Comparison of ENCODE assay signal across 16 cellular contexts in genomic region chr5:181158869-181159268, GRCh38. TPM values are rescaled to one million over a fixed set of nuclear protein-coding genes. Genes with fewer than 3 reads are reported as not detected.
"Had no signal": no experiment of that assay in that cellular context is flagged by ENCODE, and none has a peak within 500 bp of the region (broad histone marks: within the 10 kb centered on the region; RNA-seq: fewer than 3 reads in every experiment).

No MANE protein-coding gene starts in this region.

- H3K36me3 ChIP-seq: adrenal gland, breast epithelium, spleen, thyroid gland had no signal

- H3K4me3 ChIP-seq: adrenal gland, breast epithelium, hepatocyte, thyroid gland had no signal

- H3K79me2 ChIP-seq: hepatocyte had no signal

- H3K27me3 ChIP-seq: adrenal gland, thyroid gland had no signal

- H3K4me1 ChIP-seq: adrenal gland, breast epithelium, thyroid gland had no signal

- H3K9me3 ChIP-seq: adrenal gland, breast epithelium, spleen, thyroid gland had no signal

- DNase-seq: cortex of kidney had no signal

- H2AFZ ChIP-seq: hepatocyte had no signal

- H3K27ac ChIP-seq: adrenal gland, hepatocyte, thyroid gland had no signal

- H3K4me2 ChIP-seq: hepatocyte had no signal

RNA-seq across cellular contexts. Expression of gene OR2V2, which starts 11.5 kb away (rescaled TPM):
- total RNA-seq: activated CD4-positive, alpha-beta T cell treated with anti-CD3 and anti-CD28 coated beads for 36 hours; activated naive CD4-positive, alpha-beta T cell treated with anti-CD3 and anti-CD28 coated beads, Interleukin-2, amount 50 U/mL, for 72 hours; adrenal gland; astrocyte; breast epithelium; glomerular endothelial cell; hepatocyte; lower leg skin; occipital lobe; posterior vena cava; spleen; subcutaneous adipose tissue; T-helper 2 cell treated with Interferon-gamma antibody and Interleukin-4, amounts not matched to agents 100 ng/mL and 5 ng/mL, for 36 hours; thyroid gland; urinary bladder had no signal
- polyA plus RNA-seq: adrenal gland, hepatocyte, spleen, urinary bladder had no signal

RNA-seq across cellular contexts. Expression of gene OR2V1, which starts 27.9 kb away (rescaled TPM):
- total RNA-seq: activated CD4-positive, alpha-beta T cell treated with anti-CD3 and anti-CD28 coated beads for 36 hours; activated naive CD4-positive, alpha-beta T cell treated with anti-CD3 and anti-CD28 coated beads, Interleukin-2, amount 50 U/mL, for 72 hours; adrenal gland; astrocyte; breast epithelium; glomerular endothelial cell; hepatocyte; lower leg skin; occipital lobe; posterior vena cava; spleen; subcutaneous adipose tissue; T-helper 2 cell treated with Interferon-gamma antibody and Interleukin-4, amounts not matched to agents 100 ng/mL and 5 ng/mL, for 36 hours; thyroid gland; urinary bladder had no signal
- polyA plus RNA-seq: adrenal gland, hepatocyte, spleen, urinary bladder had no signal

RNA-seq across cellular contexts. Expression of gene TRIM7, which starts 46.1 kb away (rescaled TPM):
- total RNA-seq: hepatocyte had no signal
